26 cellular contexts compared by ENCODE assay signal in the genomic region with DNA sequence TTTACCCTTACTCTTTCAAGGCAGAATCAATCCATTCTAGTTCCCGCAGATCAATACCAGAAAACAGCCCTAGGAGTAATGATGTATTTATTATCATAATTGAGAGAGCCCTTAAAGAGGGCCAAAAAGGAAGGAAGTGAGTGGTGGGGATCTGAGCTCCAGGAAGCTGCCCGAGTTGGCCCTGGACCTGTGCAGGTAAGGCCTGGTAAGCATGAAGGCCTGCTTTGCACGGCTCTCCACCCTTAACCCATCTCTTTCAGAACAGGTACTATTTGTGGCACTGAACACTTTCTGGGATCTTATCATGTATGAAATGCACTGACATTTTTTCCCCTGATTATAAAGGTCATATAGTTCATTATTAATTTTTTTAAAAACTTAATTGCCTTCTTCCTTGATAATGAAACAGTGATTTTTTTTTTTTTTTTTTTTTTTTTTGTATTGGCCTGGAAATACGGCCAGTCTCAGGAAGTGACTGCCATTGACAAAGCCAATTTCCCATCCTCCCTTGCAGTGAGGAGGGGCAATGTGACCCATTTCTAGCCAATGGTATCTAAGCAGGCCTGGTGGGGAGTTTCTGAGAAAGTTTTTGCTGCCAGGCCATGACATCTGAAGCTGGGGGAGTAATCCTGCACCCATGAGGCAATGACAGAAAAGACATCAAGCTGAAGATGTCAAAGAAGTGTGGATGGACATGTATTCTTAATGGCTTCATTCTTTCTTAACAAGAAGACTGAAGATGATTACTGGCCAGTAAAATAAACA. TPM values are rescaled to one million over a fixed set of nuclear protein-coding genes. Genes with fewer than 3 reads are reported as not detected.
DNase-seq lines count a peak whose midpoint lies in the region; FAIRE-seq and TF ChIP-seq lines count a peak whose summit lies in the region.
"Had no signal": no experiment of that assay in that cellular context is flagged by ENCODE, and none has a peak within 500 bp of the region (broad histone marks: within the 10 kb centered on the region; RNA-seq: fewer than 3 reads in every experiment).

No MANE protein-coding gene starts in this region.

- no peak overlapping the region for H2BK12ac ChIP-seq in H1 (ENCODE audit: low read depth, low read length)

- H3K9me3 ChIP-seq in Loucy (ENCODE audit: insufficient read depth, low read depth, low read length) (peaks cover 11% of the 10 kb centered on the region; the same call in 1 of the 2 replicates), H1 (ENCODE audit: insufficient read depth in 2 of 2, low read depth in 1 of 2, low read length in 1 of 2) (peaks cover 5 to 7% of the 10 kb centered on the region in 2 experiments; a peak in 2 of 4 replicates), neutrophil (no peaks in the 10 kb centered on the region), MG63 (peaks cover 8% of the 10 kb centered on the region; the same call in 1 of the 2 replicates), tibial artery (peaks cover 0 to 12% (median 0%) of the 10 kb centered on the region in 3 donors)

- no peak overlapping the region for H3K4ac ChIP-seq in H1 (replicated peaks; ENCODE audit: insufficient read length, low read depth, low read length)

- TF ChIP-seq RAD21 in H1 (IDR thresholded peaks at IDR 0.05 in 1 of 2, conservative IDR thresholded peaks at IDR 0.05 in 1 of 2; ENCODE audit: low read depth in 2 of 2, low read length in 2 of 2) = no peak

- H3K9ac ChIP-seq in Loucy (ENCODE audit: low read depth, low read length, poor library complexity, severe bottlenecking) = peak overlapping the region; percentile 2
- no peak overlapping the region for H3K9ac ChIP-seq in H1 (replicated peaks in 1 of 4; ENCODE audit: extremely low read depth in 1 of 4, low read depth in 3 of 4, low read length in 3 of 4)

- no peak for FAIRE-seq in H1 (lab: Jason Lieb, UNC)
- FAIRE-seq: islet of Langerhans had no signal

- H4K91ac ChIP-seq in H1 (replicated peaks; ENCODE audit: insufficient read length, low read length) = no peak overlapping the region

- no peak overlapping the region for H2BK120ac ChIP-seq in H1 (replicated peaks; ENCODE audit: low read depth, low read length)

- no peak overlapping the region for H3K27ac Mint-ChIP-seq in activated CD4-positive, alpha-beta memory T cell treated with anti-CD3 and anti-CD28 coated beads for 36 hours
- no peak overlapping the region for H3K27ac Mint-ChIP-seq in activated CD4-positive, alpha-beta memory T cell treated with anti-CD3 and anti-CD28 coated beads, Interleukin-2, amount 10 ng/mL, durations not matched to agents 7 days and 5 days
- H3K27ac Mint-ChIP-seq: activated T-helper 2 cell treated with anti-CD3 and anti-CD28 coated beads, Interferon-gamma antibody, Interleukin-2, Interleukin-4, amounts not matched to agents 10 μg/mL and 5 μg/mL and 100 μg/mL, durations not matched to agents 14 hours and 24 hours and 36 hours; type B pancreatic cell had no signal

- H3K27me3 ChIP-seq in Loucy (ENCODE audit: insufficient read depth, low read length, poor library complexity, severe bottlenecking) = no peaks in the 10 kb centered on the region
- H3K27me3 ChIP-seq in H1 (replicated peaks in 1 of 4; ENCODE audit: control insufficient read depth in 3 of 4, extremely low read depth in 1 of 4, insufficient read depth in 3 of 4, low read length in 3 of 4) = no peaks in the 10 kb centered on the region
- H3K27me3 ChIP-seq in neutrophil = no peaks in the 10 kb centered on the region
- H3K27me3 ChIP-seq in MG63 = no peaks in the 10 kb centered on the region
- H3K27me3 ChIP-seq in tibial artery = no peaks in the 10 kb centered on the region
- H3K27me3 ChIP-seq: cardiac muscle cell had no signal

- CTCF ChIA-PET in activated CD4-positive, alpha-beta memory T cell treated with anti-CD3 and anti-CD28 coated beads for 36 hours (lab: Charles Lee) = interaction anchor here (0.5 to 3.3 kb wide), 4 partner anchors 66 to 518 kb away, joined by 3 to 19 read pairs (median 6); no protein-coding TSS in a partner anchor
- CTCF ChIA-PET in activated CD4-positive, alpha-beta memory T cell treated with anti-CD3 and anti-CD28 coated beads, Interleukin-2, amount 10 ng/mL, durations not matched to agents 7 days and 5 days (lab: Charles Lee) = interaction anchor here (2.4 kb wide), 1 partner anchor 171 kb away, joined by 6 read pairs; no protein-coding TSS in a partner anchor
- CTCF ChIA-PET in H1 (lab: Charles Lee; ENCODE audit: partially characterized antibody) = interaction anchor here (1.1 to 3.4 kb wide), 5 partner anchors 18 to 78 kb away, joined by 3 to 24 read pairs (median 4); no protein-coding TSS in a partner anchor

- H3K36me3 ChIP-seq in Loucy (ENCODE audit: insufficient read depth, low read length) (no peaks in the 10 kb centered on the region; the same call in 1 of the 2 replicates), H1 (ENCODE audit: control insufficient read depth in 2 of 4, insufficient read depth in 4 of 4, low read length in 3 of 4) (no peaks in the 10 kb centered on the region), neutrophil (no peaks in the 10 kb centered on the region), MG63 (no peaks in the 10 kb centered on the region), tibial artery (no peaks in the 10 kb centered on the region)
- H3K36me3 ChIP-seq: cardiac muscle cell had no signal

- no peaks in the 10 kb centered on the region for H3K9me2 ChIP-seq in Loucy (replicated peaks; ENCODE audit: low read depth, low read length)

- H2BK15ac ChIP-seq in H1 (ENCODE audit: low read length) = no peak overlapping the region

- intact Hi-C loops in activated CD4-positive, alpha-beta memory T cell treated with anti-CD3 and anti-CD28 coated beads for 36 hours (cut with micrococcal nuclease) = loop anchor here (10.0 kb wide), 1 partner anchor 154 kb away; no protein-coding TSS in a partner anchor
- intact Hi-C loops in tibial artery (cut with DNase I; ENCODE audit: low total_unique reads) = no loop called here

- peaks cover 3% of the 10 kb centered on the region for H3K4me1 Mint-ChIP-seq in activated CD4-positive, alpha-beta memory T cell treated with anti-CD3 and anti-CD28 coated beads for 36 hours (ENCODE audit: low read depth)
- no peaks in the 10 kb centered on the region for H3K4me1 Mint-ChIP-seq in activated CD4-positive, alpha-beta memory T cell treated with anti-CD3 and anti-CD28 coated beads, Interleukin-2, amount 10 ng/mL, durations not matched to agents 7 days and 5 days

- no peak overlapping the region for H3K4me2 ChIP-seq in Loucy (ENCODE audit: low read depth, low read length, poor library complexity, severe bottlenecking)
- H3K4me2 ChIP-seq in H1 (ENCODE audit: insufficient read depth in 1 of 2, low read depth in 2 of 2, low read length in 2 of 2) = no peak overlapping the region

- H3K4me3 ChIP-seq in Loucy (ENCODE audit: low read length, poor library complexity, severe bottlenecking) (no peak overlapping the region), H1 (ENCODE audit: extremely low read depth in 1 of 4, insufficient read depth in 2 of 4, low read depth in 3 of 4, low read length in 4 of 4) (no peak overlapping the region), neutrophil (ENCODE audit: low read depth in 1 of 2, low read length in 1 of 2) (no peak overlapping the region), MG63 (no peak overlapping the region), tibial artery (no peak overlapping the region)
- H3K4me3 ChIP-seq: cardiac muscle cell had no signal

- no peak overlapping the region for H4K5ac ChIP-seq in H1 (ENCODE audit: insufficient read length, low read depth, low read length)

- no peaks in the 10 kb centered on the region for H3K79me2 ChIP-seq in Loucy (ENCODE audit: insufficient read depth, low read length)
- no peaks in the 10 kb centered on the region for H3K79me2 ChIP-seq in H1 (ENCODE audit: control insufficient read depth in 1 of 2, insufficient read depth in 2 of 2, low read length in 2 of 2)

- H3K4me3 Mint-ChIP-seq in activated CD4-positive, alpha-beta memory T cell treated with anti-CD3 and anti-CD28 coated beads for 36 hours = no peak overlapping the region
- no peak overlapping the region for H3K4me3 Mint-ChIP-seq in activated CD4-positive, alpha-beta memory T cell treated with anti-CD3 and anti-CD28 coated beads, Interleukin-2, amount 10 ng/mL, durations not matched to agents 7 days and 5 days
- H3K4me3 Mint-ChIP-seq: type B pancreatic cell had no signal

- no peak overlapping the region for H3K14ac ChIP-seq in H1 (ENCODE audit: insufficient read length)

- H2BK20ac ChIP-seq in H1 (ENCODE audit: low read length) = no peak overlapping the region

- no peaks in the 10 kb centered on the region for H3K23me2 ChIP-seq in H1 (ENCODE audit: low read depth, low read length)

- H4K8ac ChIP-seq in H1 (ENCODE audit: extremely low read depth, insufficient read depth, low read length) = no peak overlapping the region

- H2AFZ ChIP-seq in Loucy (ENCODE audit: low read length) (peak overlapping the region; percentile 35; the same call in 1 of the 2 replicates), H1 (ENCODE audit: low read length) (0 out of 2 replicates have a peak overlapping the region, but pooled peaks have one; percentile 23)

- no peaks in the 10 kb centered on the region for H3K36me3 Mint-ChIP-seq in activated CD4-positive, alpha-beta memory T cell treated with anti-CD3 and anti-CD28 coated beads for 36 hours
- H3K36me3 Mint-ChIP-seq in activated CD4-positive, alpha-beta memory T cell treated with anti-CD3 and anti-CD28 coated beads, Interleukin-2, amount 10 ng/mL, durations not matched to agents 7 days and 5 days (ENCODE audit: low read depth) = peaks cover 5% of the 10 kb centered on the region
- H3K36me3 Mint-ChIP-seq: type B pancreatic cell had no signal

- H3K9me3 Mint-ChIP-seq in activated CD4-positive, alpha-beta memory T cell treated with anti-CD3 and anti-CD28 coated beads for 36 hours = peaks cover 9% of the 10 kb centered on the region
- peaks cover 7% of the 10 kb centered on the region for H3K9me3 Mint-ChIP-seq in activated CD4-positive, alpha-beta memory T cell treated with anti-CD3 and anti-CD28 coated beads, Interleukin-2, amount 10 ng/mL, durations not matched to agents 7 days and 5 days
- H3K9me3 Mint-ChIP-seq: type B pancreatic cell had no signal

- peaks cover 3% of the 10 kb centered on the region for H3K27me3 Mint-ChIP-seq in activated CD4-positive, alpha-beta memory T cell treated with anti-CD3 and anti-CD28 coated beads for 36 hours
- H3K27me3 Mint-ChIP-seq in activated CD4-positive, alpha-beta memory T cell treated with anti-CD3 and anti-CD28 coated beads, Interleukin-2, amount 10 ng/mL, durations not matched to agents 7 days and 5 days = peaks cover 7% of the 10 kb centered on the region
- H3K27me3 Mint-ChIP-seq: type B pancreatic cell had no signal

- no peak for TF ChIP-seq EP300 in H1 (IDR thresholded peaks at IDR 0.05; ENCODE audit: borderline replicate concordance in 1 of 2, low read depth in 2 of 2, low read length in 2 of 2)

- 90% methylated on average over 4 of the region's 4 CpGs; no CpG with 5 or more reads in 1 of the 2 experiments for WGBS in H1 (ENCODE audit: extremely low coverage in 1 of 2, insufficient coverage in 1 of 2, insufficient read length in 1 of 2, insufficient replicate concordance in 2 of 2, low coverage in 1 of 2, low lambda C conversion rate in 2 of 2, missing lambda C conversion rate in 1 of 2), 2 experiments

- TF ChIP-seq POLR2A in H1 (IDR thresholded peaks at IDR 0.05; ENCODE audit: control extremely low read depth in 1 of 2, low read depth in 2 of 2, low read length in 2 of 2) = no peak

- peaks cover 25% of the 10 kb centered on the region for H3K4me1 ChIP-seq in Loucy (ENCODE audit: insufficient read depth, low read length, poor library complexity, severe bottlenecking)
- peaks cover 0 to 4% (median 2%) of the 10 kb centered on the region in 4 experiments; a peak in 2 of 7 replicates for H3K4me1 ChIP-seq in H1 (replicated peaks in 1 of 4; ENCODE audit: control insufficient read depth in 3 of 4, insufficient read depth in 4 of 4, low read length in 3 of 4)
- H3K4me1 ChIP-seq in neutrophil (ENCODE audit: control insufficient read depth in 1 of 2, insufficient read depth in 1 of 2, low read depth in 1 of 2, low read length in 1 of 2) = peaks cover 12 to 14% of the 10 kb centered on the region in 2 experiments
- H3K4me1 ChIP-seq in tibial artery = no peaks in the 10 kb centered on the region
- H3K4me1 ChIP-seq: Caco-2 had no signal

- peak; percentile 18 for DNase-seq in activated CD4-positive, alpha-beta memory T cell treated with anti-CD3 and anti-CD28 coated beads for 36 hours
- DNase-seq in activated CD4-positive, alpha-beta memory T cell treated with anti-CD3 and anti-CD28 coated beads, Interleukin-2, amount 10 ng/mL, durations not matched to agents 7 days and 5 days = no peak
- DNase-seq in H1 (ENCODE audit: low read depth in 1 of 2, low spot score in 2 of 2) (no peak), NCI-H2081 treated with DMSO at 0.1 percent for 48 hours (lab: John Stamatoyannopoulos, UW) (no peak), MG63 (no peak), tibial artery (no peak)
- DNase-seq: 8988T; activated CD8-positive, alpha-beta memory T cell treated with anti-CD3 and anti-CD28 coated beads for 24 hours; amniotic stem cell; Caco-2; dermis blood vessel endothelial cell; DND-41; foreskin melanocyte; H7; hippocampal formation; mammary epithelial cell; NCI-H1105 treated with DMSO at 0.1 percent for 48 hours; stimulated activated CD4-positive, alpha-beta T cell treated with anti-CD3 and anti-CD28 coated beads, Interleukin-2, amount 100 ng/mL, for 24 hours; stimulated activated naive CD4-positive, alpha-beta T cell treated with Interleukin-2 at 50 U/mL for 16 hours had no signal

- H4K20me1 ChIP-seq in Loucy (ENCODE audit: insufficient read depth, low read length, poor library complexity, severe bottlenecking) (no peaks in the 10 kb centered on the region), H1 (replicated peaks in 1 of 2; ENCODE audit: control insufficient read depth in 1 of 2, insufficient read depth in 2 of 2, low read length in 2 of 2) (no peaks in the 10 kb centered on the region)

- H3K23ac ChIP-seq in H1 (ENCODE audit: insufficient read length) = no peak overlapping the region

- H3K56ac ChIP-seq in H1 (replicated peaks; ENCODE audit: insufficient read length, low read depth, low read length) = no peak overlapping the region

- POLR2A ChIA-PET in activated CD4-positive, alpha-beta memory T cell treated with anti-CD3 and anti-CD28 coated beads for 36 hours (lab: Charles Lee) = no interaction called here
- POLR2A ChIA-PET in activated CD4-positive, alpha-beta memory T cell treated with anti-CD3 and anti-CD28 coated beads, Interleukin-2, amount 10 ng/mL, durations not matched to agents 7 days and 5 days (lab: Charles Lee) = no interaction called here
- POLR2A ChIA-PET in H1 (lab: Charles Lee; ENCODE audit: partially characterized antibody) = interaction anchor here (1.4 kb wide), 1 partner anchor 14 kb away, joined by 5 read pairs; no protein-coding TSS in a partner anchor

- H2BK5ac ChIP-seq in H1 (ENCODE audit: low read depth, low read length) = no peak overlapping the region

- no peaks in the 10 kb centered on the region for H3K79me1 ChIP-seq in H1 (ENCODE audit: low read depth, low read length)

- no peak overlapping the region for H3K18ac ChIP-seq in H1 (ENCODE audit: extremely low read depth, low read length)

- no peak overlapping the region for H2AK5ac ChIP-seq in H1 (ENCODE audit: low read depth, low read length)

- H3K27ac ChIP-seq in H1 (ENCODE audit: low read depth, low read length) (no peak overlapping the region), neutrophil (peak overlapping the region; percentile 36), tibial artery (no peak overlapping the region)
- H3K27ac ChIP-seq: cardiac muscle cell, epithelial cell of prostate had no signal

- no peaks in the 10 kb centered on the region for H3F3A ChIP-seq in Loucy (ENCODE audit: low read depth)

- TF ChIP-seq CTCF in Loucy (conservative IDR thresholded peaks at IDR 0.05; ENCODE audit: low read length) (no peak), H1 (IDR thresholded peaks at IDR 0.05; ENCODE audit: control extremely low read depth in 1 of 3, insufficient read depth in 1 of 3, low read depth in 1 of 3, low read length in 3 of 3) (no peak), neutrophil (IDR thresholded peaks at IDR 0.05) (no peak), tibial artery (IDR thresholded peaks at IDR 0.05) (no peak)

RNA-seq across cellular contexts. Expression of a gene that starts 6.3 kb away (rescaled TPM):
- 1 to 10 TPM; 1.1 to 1.4 TPM for total RNA-seq in activated CD4-positive, alpha-beta memory T cell treated with anti-CD3 and anti-CD28 coated beads for 36 hours
- total RNA-seq in activated CD4-positive, alpha-beta memory T cell treated with anti-CD3 and anti-CD28 coated beads, Interleukin-2, amount 10 ng/mL, durations not matched to agents 7 days and 5 days = 1 to 10 TPM; 1.8 to 2.4 TPM
- total RNA-seq in H1 (2021; fragmentation: NEBNext Ultra II Directional; extraction: Animal tissue kit (Norgen Biotek cat#: 25700)) = 5.0 and 5.9 TPM in 2 replicates
- polyA plus RNA-seq in H1 (2011; rRNA removed) = 2.6 and 3.7 TPM in 2 replicates
- 3.0 TPM for polyA plus RNA-seq in H1 (2011; cell fraction: cytosol; rRNA removed)
- 5.0 TPM for polyA plus RNA-seq in H1 (2011; cell fraction: nucleus; rRNA removed)
- polyA plus RNA-seq in H1 (2012, experiment 1 of 2) = 3.1 to 4.5 TPM (median 3.4 TPM) in 4 replicates
- 3.0 TPM for polyA plus RNA-seq in H1 (2012, experiment 2 of 2)
- 2.8 TPM for polyA plus RNA-seq in H1 (2013, experiment 1 of 2)
- 2.6 TPM for polyA plus RNA-seq in H1 (2013, experiment 2 of 2)
- polyA minus RNA-seq in H1 (2011; rRNA and poly(A)+ RNA removed) = 4.5 and 4.6 TPM in 2 replicates
- polyA minus RNA-seq in H1 (2011; cell fraction: cytosol; rRNA and poly(A)+ RNA removed) = 6.5 TPM
- polyA minus RNA-seq in H1 (2011; cell fraction: nucleus; rRNA and poly(A)+ RNA removed) = 9.8 TPM
- 1.6 and 3.2 TPM in 2 replicates for total RNA-seq in MG63 (2014; rRNA removed; shearing (Covaris generic); ENCODE audit: low replicate concordance)
